Comparison of ENCODE assay signal across 21 cellular contexts in genomic region chr3:155412856-155413255, GRCh38.
"Had no signal": no experiment of that assay in that cellular context is flagged by ENCODE, and none has a peak within 500 bp of the region (broad histone marks: within the 10 kb centered on the region; RNA-seq: fewer than 3 reads in every experiment).

No MANE protein-coding gene starts in this region.

- H3K27ac Mint-ChIP-seq: activated CD4-positive, alpha-beta memory T cell treated with anti-CD3 and anti-CD28 coated beads, Interleukin-2, amount 10 ng/mL, durations not matched to agents 7 days and 5 days; activated CD8-positive, alpha-beta memory T cell treated with anti-CD3 and anti-CD28 coated beads, Interleukin-2, amount 10 ng/mL, durations not matched to agents 7 days and 5 days; activated naive CD8-positive, alpha-beta T cell treated with anti-CD3 and anti-CD28 coated beads for 36 hours had no signal

- H3K27me3 ChIP-seq: dorsolateral prefrontal cortex, foreskin keratinocyte, left lung, pancreas, sigmoid colon, spleen, thyroid gland had no signal

- H3K9me3 ChIP-seq: left lung, pancreas, sigmoid colon, spleen, thyroid gland had no signal

- H3K4me1 ChIP-seq: left lung, pancreas, sigmoid colon, spleen, thyroid gland had no signal

- H3K36me3 Mint-ChIP-seq: activated CD8-positive, alpha-beta memory T cell treated with anti-CD3 and anti-CD28 coated beads, Interleukin-2, amount 10 ng/mL, durations not matched to agents 7 days and 5 days; activated naive CD8-positive, alpha-beta T cell treated with anti-CD3 and anti-CD28 coated beads for 36 hours had no signal

- H3K36me3 ChIP-seq: left lung, pancreas, sigmoid colon, spleen, thyroid gland had no signal

- H3K27ac ChIP-seq: dorsolateral prefrontal cortex, epithelial cell of prostate, foreskin keratinocyte, left lung, pancreas, sigmoid colon, spleen, thyroid gland had no signal

- DNase-seq: activated CD4-positive, alpha-beta memory T cell treated with anti-CD3 and anti-CD28 coated beads, Interleukin-2, amount 10 ng/mL, durations not matched to agents 7 days and 5 days; activated CD4-positive, alpha-beta T cell treated with anti-CD3 and anti-CD28 coated beads for 48 hours; activated CD4-positive, CD25-positive, alpha-beta regulatory T cell; activated CD8-positive, alpha-beta memory T cell treated with anti-CD3 and anti-CD28 coated beads, Interleukin-2, amount 10 ng/mL, durations not matched to agents 7 days and 5 days; activated naive CD8-positive, alpha-beta T cell treated with anti-CD3 and anti-CD28 coated beads for 36 hours; amniotic stem cell; dorsolateral prefrontal cortex; foreskin keratinocyte; glutamatergic neuron; hypothalamus; left lung; mammary epithelial cell; pancreas; sigmoid colon; spleen; stimulated activated CD8-positive, alpha-beta memory T cell treated with anti-CD3 and anti-CD28 coated beads, Interleukin-4, amount 100 ng/mL, for 48 hours; stimulated activated naive CD4-positive, alpha-beta T cell treated with Interleukin-2 at 50 U/mL for 16 hours; T-helper 1 cell; T-helper 9 cell; thyroid gland had no signal

- H3K9me3 Mint-ChIP-seq: activated CD4-positive, alpha-beta memory T cell treated with anti-CD3 and anti-CD28 coated beads, Interleukin-2, amount 10 ng/mL, durations not matched to agents 7 days and 5 days; activated naive CD8-positive, alpha-beta T cell treated with anti-CD3 and anti-CD28 coated beads for 36 hours had no signal

- ATAC-seq: activated CD8-positive, alpha-beta memory T cell treated with anti-CD3 and anti-CD28 coated beads, Interleukin-2, amount 10 ng/mL, durations not matched to agents 7 days and 5 days; foreskin keratinocyte; left lung; pancreas had no signal

- H3K4me3 ChIP-seq: dorsolateral prefrontal cortex, left lung, pancreas, sigmoid colon, spleen, thyroid gland had no signal
